In genomic region chr3:187870360-187871203, GRCh38 we compare ENCODE assay signal across 14 cellular contexts.
DNase-seq lines count a peak whose midpoint lies in the region; ATAC-seq and TF ChIP-seq lines count a peak whose summit lies in the region.
"Had no signal": no experiment of that assay in that cellular context is flagged by ENCODE, and none has a peak within 500 bp of the region (broad histone marks: within the 10 kb centered on the region; RNA-seq: fewer than 3 reads in every experiment).

No MANE protein-coding gene starts in this region.

- H3K4me3 Mint-ChIP-seq in activated T-helper 2 cell treated with anti-CD3 and anti-CD28 coated beads, Interferon-gamma antibody, Interleukin-2, Interleukin-4, amounts not matched to agents 10 μg/mL and 5 μg/mL and 100 μg/mL, durations not matched to agents 14 hours and 24 hours and 36 hours (ENCODE audit: low read depth): no peak overlapping the region
- no peak overlapping the region for H3K4me3 Mint-ChIP-seq in HFFc6
- H3K4me3 Mint-ChIP-seq in effector memory CD8-positive, alpha-beta T cell: no peak overlapping the region
- H3K4me3 Mint-ChIP-seq: CD14-positive monocyte had no signal

- H3K4me1 Mint-ChIP-seq in activated T-helper 2 cell treated with anti-CD3 and anti-CD28 coated beads, Interferon-gamma antibody, Interleukin-2, Interleukin-4, amounts not matched to agents 10 μg/mL and 5 μg/mL and 100 μg/mL, durations not matched to agents 14 hours and 24 hours and 36 hours (ENCODE audit: low read depth): peaks cover 32% of the 10 kb centered on the region
- H3K4me1 Mint-ChIP-seq in HFFc6 (ENCODE audit: low read depth): no peaks in the 10 kb centered on the region
- H3K4me1 Mint-ChIP-seq in effector memory CD8-positive, alpha-beta T cell (ENCODE audit: low read depth in 2 of 2): peaks cover 0 to 4% of the 10 kb centered on the region in 2 donors

- H3K27me3 Mint-ChIP-seq in activated T-helper 2 cell treated with anti-CD3 and anti-CD28 coated beads, Interferon-gamma antibody, Interleukin-2, Interleukin-4, amounts not matched to agents 10 μg/mL and 5 μg/mL and 100 μg/mL, durations not matched to agents 14 hours and 24 hours and 36 hours (ENCODE audit: low read depth): no peaks in the 10 kb centered on the region
- no peaks in the 10 kb centered on the region for H3K27me3 Mint-ChIP-seq in HFFc6 (ENCODE audit: insufficient read depth)
- no peaks in the 10 kb centered on the region for H3K27me3 Mint-ChIP-seq in effector memory CD8-positive, alpha-beta T cell

- no peak for DNase-seq in activated T-helper 2 cell treated with anti-CD3 and anti-CD28 coated beads, Interferon-gamma antibody, Interleukin-2, Interleukin-4, amounts not matched to agents 10 μg/mL and 5 μg/mL and 100 μg/mL, durations not matched to agents 14 hours and 24 hours and 36 hours (ENCODE audit: low spot score)
- DNase-seq in NCI-H2107 treated with DMSO at 0.1 percent for 48 hours (lab: John Stamatoyannopoulos, UW; ENCODE audit: unreplicated experiment) (no peak), HFFc6 (no peak), DMS 273 treated with DMSO at 0.1 percent for 48 hours (lab: John Stamatoyannopoulos, UW) (no peak)
- no peak for DNase-seq in effector memory CD8-positive, alpha-beta T cell
- DNase-seq: effector CD4-positive, alpha-beta T cell; NCI-H526 treated with DMSO at 0.1 percent for 48 hours; ovary; SJCRH30; upper lobe of left lung had no signal

- H3K27ac Mint-ChIP-seq in activated T-helper 2 cell treated with anti-CD3 and anti-CD28 coated beads, Interferon-gamma antibody, Interleukin-2, Interleukin-4, amounts not matched to agents 10 μg/mL and 5 μg/mL and 100 μg/mL, durations not matched to agents 14 hours and 24 hours and 36 hours: peak overlapping the region; percentile 82
- no peak overlapping the region for H3K27ac Mint-ChIP-seq in HFFc6
- no peak overlapping the region for H3K27ac Mint-ChIP-seq in effector memory CD8-positive, alpha-beta T cell

- H3K36me3 Mint-ChIP-seq in activated T-helper 2 cell treated with anti-CD3 and anti-CD28 coated beads, Interferon-gamma antibody, Interleukin-2, Interleukin-4, amounts not matched to agents 10 μg/mL and 5 μg/mL and 100 μg/mL, durations not matched to agents 14 hours and 24 hours and 36 hours (ENCODE audit: low read depth): no peaks in the 10 kb centered on the region
- no peaks in the 10 kb centered on the region for H3K36me3 Mint-ChIP-seq in HFFc6 (ENCODE audit: low read depth)
- no peaks in the 10 kb centered on the region for H3K36me3 Mint-ChIP-seq in effector memory CD8-positive, alpha-beta T cell (ENCODE audit: insufficient read depth)
- H3K36me3 Mint-ChIP-seq: CD14-positive monocyte had no signal

- no peaks in the 10 kb centered on the region for H3K9me3 Mint-ChIP-seq in activated T-helper 2 cell treated with anti-CD3 and anti-CD28 coated beads, Interferon-gamma antibody, Interleukin-2, Interleukin-4, amounts not matched to agents 10 μg/mL and 5 μg/mL and 100 μg/mL, durations not matched to agents 14 hours and 24 hours and 36 hours
- no peaks in the 10 kb centered on the region for H3K9me3 Mint-ChIP-seq in HFFc6
- no peaks in the 10 kb centered on the region for H3K9me3 Mint-ChIP-seq in effector memory CD8-positive, alpha-beta T cell
- H3K9me3 Mint-ChIP-seq: CD14-positive monocyte had no signal

- intact Hi-C loops in activated T-helper 2 cell treated with anti-CD3 and anti-CD28 coated beads, Interferon-gamma antibody, Interleukin-2, Interleukin-4, amounts not matched to agents 10 μg/mL and 5 μg/mL and 100 μg/mL, durations not matched to agents 14 hours and 24 hours and 36 hours (cut with micrococcal nuclease): loop anchor here (1.0 to 5.0 kb wide), 5 partner anchors 53 to 122 kb away; no protein-coding TSS in a partner anchor

- ATAC-seq in GM18511 (IDR thresholded peaks at IDR 0.05; ENCODE audit: unreplicated experiment) (peak; percentile 93), GM19452 (IDR thresholded peaks at IDR 0.05; ENCODE audit: unreplicated experiment) (peak; percentile 93), HG03064 (IDR thresholded peaks at IDR 0.05; ENCODE audit: low read depth, unreplicated experiment) (peak; percentile 95)
- ATAC-seq in effector memory CD8-positive, alpha-beta T cell (replicated peaks): no peak

- no peak for TF ChIP-seq CTCF in HFFc6 (IDR thresholded peaks at IDR 0.05)
